Comparison of ENCODE assay signal across 1 cellular context in the genomic region with DNA sequence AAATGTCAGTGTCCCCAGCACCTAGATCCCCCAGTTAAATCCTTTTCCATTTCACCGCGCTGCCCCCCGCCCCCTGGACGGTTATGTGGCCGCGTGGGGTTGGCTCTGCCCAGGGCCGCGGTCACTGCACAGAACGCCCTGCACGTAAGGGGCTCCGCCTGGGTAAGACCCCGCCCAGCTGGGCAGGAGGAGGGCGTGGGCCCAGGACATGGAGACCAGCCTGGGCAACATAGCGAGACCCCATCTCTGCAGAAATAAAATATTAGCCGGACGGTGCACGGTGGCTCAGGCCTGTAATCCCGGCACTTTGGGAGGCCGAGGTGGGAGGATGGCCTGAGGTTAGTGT.
TF ChIP-seq lines count a peak whose summit lies in the region.

No MANE protein-coding gene starts in this region.

TF ChIP-seq in K562, 482 proteins besides CTCF, POLR2A, EP300 and RAD21 (continued from another document):
- TF ChIP-seq, protein P1, sequence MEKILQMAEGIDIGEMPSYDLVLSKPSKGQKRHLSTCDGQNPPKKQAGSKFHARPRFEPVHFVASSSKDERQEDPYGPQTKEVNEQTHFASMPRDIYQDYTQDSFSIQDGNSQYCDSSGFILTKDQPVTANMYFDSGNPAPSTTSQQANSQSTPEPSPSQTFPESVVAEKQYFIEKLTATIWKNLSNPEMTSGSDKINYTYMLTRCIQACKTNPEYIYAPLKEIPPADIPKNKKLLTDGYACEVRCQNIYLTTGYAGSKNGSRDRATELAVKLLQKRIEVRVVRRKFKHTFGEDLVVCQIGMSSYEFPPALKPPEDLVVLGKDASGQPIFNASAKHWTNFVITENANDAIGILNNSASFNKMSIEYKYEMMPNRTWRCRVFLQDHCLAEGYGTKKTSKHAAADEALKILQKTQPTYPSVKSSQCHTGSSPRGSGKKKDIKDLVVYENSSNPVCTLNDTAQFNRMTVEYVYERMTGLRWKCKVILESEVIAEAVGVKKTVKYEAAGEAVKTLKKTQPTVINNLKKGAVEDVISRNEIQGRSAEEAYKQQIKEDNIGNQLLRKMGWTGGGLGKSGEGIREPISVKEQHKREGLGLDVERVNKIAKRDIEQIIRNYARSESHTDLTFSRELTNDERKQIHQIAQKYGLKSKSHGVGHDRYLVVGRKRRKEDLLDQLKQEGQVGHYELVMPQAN (IDR thresholded peaks at IDR 0.05; ENCODE audit: borderline replicate concordance), result 0 out of 2 replicates have a peak, but pooled peaks have one; percentile 24
- TF ChIP-seq SMARCA5 (IDR thresholded peaks at IDR 0.05) (peak; percentile 85), NR2C2 (CRISPR knock-in tag; IDR thresholded peaks at IDR 0.05) (no peak), NR2C2 (tag; IDR thresholded peaks at IDR 0.05) (0 out of 2 replicates have a peak, but pooled peaks have one; percentile 6), ELF2 (CRISPR knock-in tag; IDR thresholded peaks at IDR 0.05) (0 out of 2 replicates have a peak, but pooled peaks have one; percentile 21), ZNF121 (CRISPR knock-in tag; conservative IDR thresholded peaks at IDR 0.05) (peak; percentile 100), GATAD2B (IDR thresholded peaks at IDR 0.05; ENCODE audit: borderline replicate concordance) (0 out of 2 replicates have a peak, but pooled peaks have one; percentile 6), NFIC (IDR thresholded peaks at IDR 0.05) (0 out of 2 replicates have a peak, but pooled peaks have one; percentile 7), SMARCA4 (IDR thresholded peaks at IDR 0.05) (0 out of 2 replicates have a peak, but pooled peaks have one; percentile 22), FOSL1 (tag; conservative IDR thresholded peaks at IDR 0.05) (peak; percentile 37; the same call in 1 of the 2 replicates), DPF2 (IDR thresholded peaks at IDR 0.05) (peak; percentile 13; the same call in 1 of the 2 replicates), NR2C1 (IDR thresholded peaks at IDR 0.05) (no peak), NR2C1 (tag; IDR thresholded peaks at IDR 0.05) (no peak), ZC3H4 (CRISPR knock-in tag; IDR thresholded peaks at IDR 0.05; ENCODE audit: borderline replicate concordance) (peak; percentile 87; the same call in 1 of the 2 replicates), ZNF12 (CRISPR knock-in tag; IDR thresholded peaks at IDR 0.05) (peak; percentile 36; the same call in 1 of the 2 replicates), ZFX (CRISPR knock-in tag; IDR thresholded peaks at IDR 0.05) (peak; percentile 37), ZEB2 (IDR thresholded peaks at IDR 0.05) (no peak), STAG1 (CRISPR knock-in tag; IDR thresholded peaks at IDR 0.05; ENCODE audit: borderline replicate concordance) (0 out of 2 replicates have a peak, but pooled peaks have one; percentile 5), FOXP1 (CRISPR knock-in tag; IDR thresholded peaks at IDR 0.05) (0 out of 2 replicates have a peak, but pooled peaks have one; percentile 41), EHMT2 (IDR thresholded peaks at IDR 0.05) (no peak), HDAC2 (IDR thresholded peaks at IDR 0.05) (peak; percentile 53; the same call in 1 of the 2 replicates), BRD9 (IDR thresholded peaks at IDR 0.05; ENCODE audit: low read depth, partially characterized antibody) (peak; percentile 60), NFRKB (IDR thresholded peaks at IDR 0.05; ENCODE audit: low read depth) (0 out of 2 replicates have a peak, but pooled peaks have one; percentile 10), U2AF2 (optimal IDR thresholded peaks at IDR 0.05; ENCODE audit: low read depth, low read length) (no peak), SUPT5H (IDR thresholded peaks at IDR 0.05) (0 out of 2 replicates have a peak, but pooled peaks have one; percentile 16), RBFOX2 (IDR thresholded peaks at IDR 0.05; ENCODE audit: low read depth, low read length) (peak; percentile 9), CBFB (CRISPR knock-in tag; IDR thresholded peaks at IDR 0.05) (0 out of 2 replicates have a peak, but pooled peaks have one; percentile 34)
- TF ChIP-seq, protein P2, sequence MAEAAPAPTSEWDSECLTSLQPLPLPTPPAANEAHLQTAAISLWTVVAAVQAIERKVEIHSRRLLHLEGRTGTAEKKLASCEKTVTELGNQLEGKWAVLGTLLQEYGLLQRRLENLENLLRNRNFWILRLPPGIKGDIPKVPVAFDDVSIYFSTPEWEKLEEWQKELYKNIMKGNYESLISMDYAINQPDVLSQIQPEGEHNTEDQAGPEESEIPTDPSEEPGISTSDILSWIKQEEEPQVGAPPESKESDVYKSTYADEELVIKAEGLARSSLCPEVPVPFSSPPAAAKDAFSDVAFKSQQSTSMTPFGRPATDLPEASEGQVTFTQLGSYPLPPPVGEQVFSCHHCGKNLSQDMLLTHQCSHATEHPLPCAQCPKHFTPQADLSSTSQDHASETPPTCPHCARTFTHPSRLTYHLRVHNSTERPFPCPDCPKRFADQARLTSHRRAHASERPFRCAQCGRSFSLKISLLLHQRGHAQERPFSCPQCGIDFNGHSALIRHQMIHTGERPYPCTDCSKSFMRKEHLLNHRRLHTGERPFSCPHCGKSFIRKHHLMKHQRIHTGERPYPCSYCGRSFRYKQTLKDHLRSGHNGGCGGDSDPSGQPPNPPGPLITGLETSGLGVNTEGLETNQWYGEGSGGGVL (CRISPR knock-in tag; IDR thresholded peaks at IDR 0.05), result no peak
- TF ChIP-seq, protein P3, sequence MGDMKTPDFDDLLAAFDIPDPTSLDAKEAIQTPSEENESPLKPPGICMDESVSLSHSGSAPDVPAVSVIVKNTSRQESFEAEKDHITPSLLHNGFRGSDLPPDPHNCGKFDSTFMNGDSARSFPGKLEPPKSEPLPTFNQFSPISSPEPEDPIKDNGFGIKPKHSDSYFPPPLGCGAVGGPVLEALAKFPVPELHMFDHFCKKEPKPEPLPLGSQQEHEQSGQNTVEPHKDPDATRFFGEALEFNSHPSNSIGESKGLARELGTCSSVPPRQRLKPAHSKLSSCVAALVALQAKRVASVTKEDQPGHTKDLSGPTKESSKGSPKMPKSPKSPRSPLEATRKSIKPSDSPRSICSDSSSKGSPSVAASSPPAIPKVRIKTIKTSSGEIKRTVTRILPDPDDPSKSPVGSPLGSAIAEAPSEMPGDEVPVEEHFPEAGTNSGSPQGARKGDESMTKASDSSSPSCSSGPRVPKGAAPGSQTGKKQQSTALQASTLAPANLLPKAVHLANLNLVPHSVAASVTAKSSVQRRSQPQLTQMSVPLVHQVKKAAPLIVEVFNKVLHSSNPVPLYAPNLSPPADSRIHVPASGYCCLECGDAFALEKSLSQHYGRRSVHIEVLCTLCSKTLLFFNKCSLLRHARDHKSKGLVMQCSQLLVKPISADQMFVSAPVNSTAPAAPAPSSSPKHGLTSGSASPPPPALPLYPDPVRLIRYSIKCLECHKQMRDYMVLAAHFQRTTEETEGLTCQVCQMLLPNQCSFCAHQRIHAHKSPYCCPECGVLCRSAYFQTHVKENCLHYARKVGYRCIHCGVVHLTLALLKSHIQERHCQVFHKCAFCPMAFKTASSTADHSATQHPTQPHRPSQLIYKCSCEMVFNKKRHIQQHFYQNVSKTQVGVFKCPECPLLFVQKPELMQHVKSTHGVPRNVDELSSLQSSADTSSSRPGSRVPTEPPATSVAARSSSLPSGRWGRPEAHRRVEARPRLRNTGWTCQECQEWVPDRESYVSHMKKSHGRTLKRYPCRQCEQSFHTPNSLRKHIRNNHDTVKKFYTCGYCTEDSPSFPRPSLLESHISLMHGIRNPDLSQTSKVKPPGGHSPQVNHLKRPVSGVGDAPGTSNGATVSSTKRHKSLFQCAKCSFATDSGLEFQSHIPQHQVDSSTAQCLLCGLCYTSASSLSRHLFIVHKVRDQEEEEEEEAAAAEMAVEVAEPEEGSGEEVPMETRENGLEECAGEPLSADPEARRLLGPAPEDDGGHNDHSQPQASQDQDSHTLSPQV (IDR thresholded peaks at IDR 0.05), result peak; percentile 49; the same call in 1 of the 2 replicates
- TF ChIP-seq, protein P4, sequence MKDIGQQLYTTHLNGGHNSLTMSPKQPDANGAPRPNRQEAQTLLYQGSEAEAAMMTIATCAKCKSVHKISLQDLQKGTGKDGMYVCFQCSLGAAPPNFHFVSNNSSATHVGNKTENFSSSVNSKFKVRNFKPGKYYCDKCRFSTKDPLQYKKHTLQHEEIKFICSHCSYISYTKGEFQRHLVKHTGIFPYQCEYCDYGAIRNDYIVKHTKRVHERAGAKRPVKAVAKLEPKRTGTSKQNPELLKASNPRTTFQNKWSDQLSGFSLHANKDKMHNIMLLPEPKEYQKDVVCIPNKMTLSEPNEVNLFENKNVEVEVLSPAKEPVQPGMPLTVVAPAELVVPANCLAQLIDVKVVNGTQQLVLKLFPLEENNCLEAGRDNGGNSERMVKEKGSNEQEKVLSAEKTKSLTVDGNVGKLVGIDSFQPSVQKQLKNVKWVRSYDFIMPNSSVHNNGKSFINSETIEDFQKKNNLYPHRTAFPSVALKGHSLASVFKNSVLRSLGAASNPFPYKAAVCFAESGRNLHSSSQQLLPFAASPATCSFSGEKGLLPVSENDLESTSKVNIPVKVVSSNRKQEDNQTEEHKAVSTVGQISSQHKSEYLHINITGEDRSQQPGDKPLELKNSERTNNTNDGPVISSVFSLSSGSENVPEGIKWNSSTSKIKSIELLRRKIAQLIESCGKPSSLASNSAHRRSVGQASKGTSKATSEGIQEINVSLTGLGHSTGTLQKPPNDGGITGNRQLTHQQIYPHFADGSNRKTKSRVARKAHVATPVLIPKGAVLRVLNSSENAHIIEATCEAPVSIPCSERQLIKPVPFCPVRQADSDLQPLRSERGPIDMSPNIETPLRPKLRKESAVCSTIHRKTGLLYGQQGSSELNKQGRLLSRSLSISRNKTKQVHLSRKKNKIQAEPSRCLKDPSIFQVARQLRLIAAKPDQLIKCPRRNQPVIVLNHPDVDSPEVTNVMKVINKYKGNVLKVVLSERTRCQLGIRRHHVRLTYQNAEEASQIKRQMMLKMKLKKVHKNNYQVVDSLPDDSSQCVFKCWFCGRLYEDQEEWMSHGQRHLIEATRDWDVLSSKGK (CRISPR knock-in tag; IDR thresholded peaks at IDR 0.05), result no peak
